1 cellular context compared by ENCODE assay signal in the genomic region with DNA sequence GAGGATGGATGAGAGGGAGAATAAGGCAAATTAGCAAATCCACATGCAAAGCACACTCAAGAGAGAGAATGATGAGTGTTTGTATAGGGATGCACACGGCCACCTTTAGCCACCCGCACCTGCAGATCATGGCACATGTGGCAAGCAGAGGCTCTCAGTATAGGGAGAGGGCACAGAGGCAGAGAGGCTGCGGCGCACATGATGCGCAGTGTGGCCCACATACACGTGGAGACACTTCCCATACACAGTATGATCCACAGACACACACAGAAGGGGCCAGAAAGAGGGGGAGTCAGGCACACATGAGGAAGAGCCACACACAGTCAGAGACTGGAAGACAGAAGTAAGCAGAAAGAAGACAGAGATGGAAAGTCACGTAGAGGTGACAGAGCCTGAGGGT.
TF ChIP-seq lines count a peak whose summit lies in the region.

No MANE protein-coding gene starts in this region.

TF ChIP-seq in SK-N-SH, 30 proteins besides CTCF, POLR2A, EP300 and RAD21:
- TF ChIP-seq, protein P1, sequence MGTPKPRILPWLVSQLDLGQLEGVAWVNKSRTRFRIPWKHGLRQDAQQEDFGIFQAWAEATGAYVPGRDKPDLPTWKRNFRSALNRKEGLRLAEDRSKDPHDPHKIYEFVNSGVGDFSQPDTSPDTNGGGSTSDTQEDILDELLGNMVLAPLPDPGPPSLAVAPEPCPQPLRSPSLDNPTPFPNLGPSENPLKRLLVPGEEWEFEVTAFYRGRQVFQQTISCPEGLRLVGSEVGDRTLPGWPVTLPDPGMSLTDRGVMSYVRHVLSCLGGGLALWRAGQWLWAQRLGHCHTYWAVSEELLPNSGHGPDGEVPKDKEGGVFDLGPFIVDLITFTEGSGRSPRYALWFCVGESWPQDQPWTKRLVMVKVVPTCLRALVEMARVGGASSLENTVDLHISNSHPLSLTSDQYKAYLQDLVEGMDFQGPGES (IDR thresholded peaks at IDR 0.05; ENCODE audit: low read depth, low read length) = no peak
- peak; percentile 72; the same call in 1 of the 2 replicates for TF ChIP-seq MXI1 (IDR thresholded peaks at IDR 0.05; ENCODE audit: low read depth, low read length)
TF ChIP-seq in SK-N-SH: peak in this region for 1.
